In the genomic region with DNA sequence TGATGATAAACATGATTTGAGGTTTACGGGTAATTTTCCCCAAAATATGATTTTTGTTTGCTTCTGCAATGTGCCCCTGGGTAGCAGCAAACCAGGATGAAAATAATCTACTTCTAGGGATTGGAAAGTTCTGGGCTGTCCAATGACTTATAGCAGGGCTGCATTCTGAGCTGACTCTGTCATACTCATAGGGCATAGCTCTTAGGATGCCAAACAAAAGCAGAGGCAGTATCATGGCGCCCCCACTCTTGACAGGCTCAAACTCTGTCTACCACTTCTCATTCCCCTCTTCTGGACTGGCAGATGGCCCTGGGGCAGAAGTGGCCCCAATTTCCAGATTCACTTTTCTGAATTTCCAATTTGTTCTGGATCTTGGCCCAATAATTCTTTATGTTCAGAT, we compare ENCODE assay signal across 20 cellular contexts.
"Had no signal": no experiment of that assay in that cellular context is flagged by ENCODE, and none has a peak within 500 bp of the region (broad histone marks: within the 10 kb centered on the region; RNA-seq: fewer than 3 reads in every experiment).

No MANE protein-coding gene starts in this region.

- H3K27me3 Mint-ChIP-seq: activated CD4-positive, alpha-beta memory T cell treated with anti-CD3 and anti-CD28 coated beads for 36 hours; activated CD8-positive, alpha-beta memory T cell treated with anti-CD3 and anti-CD28 coated beads, Interleukin-2, amount 10 ng/mL, durations not matched to agents 7 days and 5 days; activated naive CD8-positive, alpha-beta T cell; brain; stimulated activated naive B cell treated with anti-CD40 and anti-IgM and Interleukin-4, amounts not matched to agents 10 μg/mL and 1 μg/mL and 100 μg/mL, for 72 hours had no signal

- H3K4me1 Mint-ChIP-seq: brain, neural progenitor cell had no signal

- H3K4me3 Mint-ChIP-seq: activated CD4-positive, alpha-beta memory T cell treated with anti-CD3 and anti-CD28 coated beads for 36 hours; activated CD8-positive, alpha-beta memory T cell treated with anti-CD3 and anti-CD28 coated beads, Interleukin-2, amount 10 ng/mL, durations not matched to agents 7 days and 5 days; activated naive CD8-positive, alpha-beta T cell; activated T-cell treated with anti-CD3 and anti-CD28 coated beads, Interleukin-2, amount 50 U/mL, for 4 hours; brain; neural progenitor cell; stimulated activated naive B cell treated with anti-CD40 and anti-IgM and Interleukin-4, amounts not matched to agents 10 μg/mL and 1 μg/mL and 100 μg/mL, for 72 hours had no signal

- H3K27ac Mint-ChIP-seq: activated CD4-positive, alpha-beta memory T cell treated with anti-CD3 and anti-CD28 coated beads for 36 hours; activated CD8-positive, alpha-beta memory T cell treated with anti-CD3 and anti-CD28 coated beads, Interleukin-2, amount 10 ng/mL, durations not matched to agents 7 days and 5 days; activated naive CD8-positive, alpha-beta T cell; brain; neural progenitor cell; stimulated activated naive B cell treated with anti-CD40 and anti-IgM and Interleukin-4, amounts not matched to agents 10 μg/mL and 1 μg/mL and 100 μg/mL, for 72 hours had no signal

- ATAC-seq: activated CD8-positive, alpha-beta memory T cell treated with anti-CD3 and anti-CD28 coated beads, Interleukin-2, amount 10 ng/mL, durations not matched to agents 7 days and 5 days; activated T-cell treated with anti-CD3 and anti-CD28 coated beads, Interleukin-2, amount 50 U/mL, for 4 hours; gastrocnemius medialis; left cardiac atrium; stimulated activated naive B cell treated with anti-CD40 and anti-IgM and Interleukin-4, amounts not matched to agents 10 μg/mL and 1 μg/mL and 100 μg/mL, for 72 hours had no signal

- DNase-seq: activated CD4-positive, alpha-beta memory T cell treated with anti-CD3 and anti-CD28 coated beads for 36 hours; activated CD4-positive, alpha-beta T cell treated with anti-CD3 and anti-CD28 coated beads for 1 hour; activated CD8-positive, alpha-beta memory T cell treated with anti-CD3 and anti-CD28 coated beads, Interleukin-2, amount 10 ng/mL, durations not matched to agents 7 days and 5 days; activated gamma-delta T cell; activated T-cell treated with anti-CD3 and anti-CD28 coated beads, Interleukin-2, amount 50 U/mL, for 4 hours; amygdala; central memory CD4-positive, alpha-beta T cell; effector CD8-positive, alpha-beta T cell; gastrocnemius medialis; heart right ventricle; left cardiac atrium; lower lobe of right lung; retina; stimulated activated CD4-positive, alpha-beta T cell treated with anti-CD3 and anti-CD28 coated beads, Interleukin-12 subunit alpha, Interleukin-12 subunit beta, amount 100 ng/mL, for 4 hours; stimulated activated naive B cell treated with anti-CD40 and anti-IgM and Interleukin-4, amounts not matched to agents 10 μg/mL and 1 μg/mL and 100 μg/mL, for 72 hours; tibial artery; uterus had no signal

- H3K9me3 Mint-ChIP-seq: activated CD4-positive, alpha-beta memory T cell treated with anti-CD3 and anti-CD28 coated beads for 36 hours; activated T-cell treated with anti-CD3 and anti-CD28 coated beads, Interleukin-2, amount 50 U/mL, for 4 hours; brain; neural progenitor cell had no signal
